In genomic region chr11:21687645-21688044, GRCh38 we compare ENCODE assay signal across 18 cellular contexts.
DNase-seq lines count a peak whose midpoint lies in the region; ATAC-seq, FAIRE-seq and TF ChIP-seq lines count a peak whose summit lies in the region.
"Had no signal": no experiment of that assay in that cellular context is flagged by ENCODE, and none has a peak within 500 bp of the region (broad histone marks: within the 10 kb centered on the region; RNA-seq: fewer than 3 reads in every experiment).

No MANE protein-coding gene starts in this region.

- TF ChIP-seq RAD21 in A549 (conservative IDR thresholded peaks at IDR 0.05 in 1 of 2, IDR thresholded peaks at IDR 0.05 in 1 of 2) (no peak), IMR-90 (IDR thresholded peaks at IDR 0.05; ENCODE audit: low read length) (no peak), K562 (CRISPR knock-in tag; conservative IDR thresholded peaks at IDR 0.05 in 1 of 2, IDR thresholded peaks at IDR 0.05 in 1 of 2) (no peak)

- H3K36me3 ChIP-seq in IMR-90 (ENCODE audit: control insufficient read depth, insufficient read depth, low read length) (no peaks in the 10 kb centered on the region), K562 (ENCODE audit: control insufficient read depth, insufficient read depth, low read length) (no peaks in the 10 kb centered on the region), hepatocyte (replicated peaks; ENCODE audit: insufficient read depth, low read depth) (no peaks in the 10 kb centered on the region)
- H3K36me3 ChIP-seq: BLaER1 treated with 17β-estradiol and CSF1 and Interleukin-3, amounts not matched to agents 10 nM and 100 nM had no signal

- no peak overlapping the region for H2AK5ac ChIP-seq in IMR-90 (ENCODE audit: low read depth, low read length)

- H3K27me3 ChIP-seq in IMR-90 (ENCODE audit: control insufficient read depth, insufficient read depth, low read length) = no peaks in the 10 kb centered on the region
- H3K27me3 ChIP-seq in K562 (ENCODE audit: control insufficient read depth in 2 of 2, insufficient read depth in 2 of 2, low read length in 2 of 2) = no peaks in the 10 kb centered on the region
- H3K27me3 ChIP-seq in hepatocyte = no peaks in the 10 kb centered on the region
- H3K27me3 ChIP-seq: BLaER1 treated with 17β-estradiol and CSF1 and Interleukin-3, amounts not matched to agents 10 nM and 100 nM had no signal

- POLR2A ChIA-PET in A549 (lab: Yijun Ruan, JAX) (no interaction called here), IMR-90 (lab: Charles Lee; ENCODE audit: unreplicated experiment) (no interaction called here), K562 (lab: Yijun Ruan, JAX) (no interaction called here)

- TF ChIP-seq CTCF in A549 (IDR thresholded peaks at IDR 0.05) (no peak), IMR-90 (conservative IDR thresholded peaks at IDR 0.05; ENCODE audit: low read depth, low read length) (no peak), K562 (IDR thresholded peaks at IDR 0.05 in 2 of 3, conservative IDR thresholded peaks at IDR 0.05 in 1 of 3; ENCODE audit: insufficient read depth in 2 of 3, low read depth in 1 of 3, low read length in 3 of 3) (no peak), hepatocyte (IDR thresholded peaks at IDR 0.05; ENCODE audit: poor library complexity) (no peak)

- H3K79me2 ChIP-seq in K562 (ENCODE audit: control insufficient read depth, insufficient read depth, low read length) = no peaks in the 10 kb centered on the region
- no peaks in the 10 kb centered on the region for H3K79me2 ChIP-seq in hepatocyte

- H3K9me2 ChIP-seq in hepatocyte (replicated peaks; ENCODE audit: insufficient read depth) = no peaks in the 10 kb centered on the region

- H3K9ac ChIP-seq in IMR-90 (ENCODE audit: low read depth, low read length) (no peak overlapping the region), K562 (ENCODE audit: insufficient read depth in 1 of 2, low read depth in 2 of 2, low read length in 2 of 2) (no peak overlapping the region)
- H3K9ac ChIP-seq: BLaER1 treated with 17β-estradiol and CSF1 and Interleukin-3, amounts not matched to agents 10 nM and 100 nM had no signal

- H2BK20ac ChIP-seq in IMR-90 (ENCODE audit: low read depth, low read length) = no peak overlapping the region

- BruUV-seq in IMR-90 (replicated peaks; lab: Mats Ljungman, UMichigan) (no TSS peak), K562 (replicated peaks; lab: Mats Ljungman, UMichigan) (no TSS peak)

- H3K9me1 ChIP-seq in IMR-90 (ENCODE audit: insufficient read depth, low read length) (no peaks in the 10 kb centered on the region), K562 (ENCODE audit: control insufficient read depth, insufficient read depth, low read length) (no peaks in the 10 kb centered on the region)

- H3K4ac ChIP-seq in IMR-90 (ENCODE audit: low read depth, low read length) = no peak overlapping the region

- no peak overlapping the region for H4K91ac ChIP-seq in IMR-90 (ENCODE audit: insufficient read depth, low read depth, low read length)

- H3K4me2 ChIP-seq in A549 (no peak overlapping the region), IMR-90 (ENCODE audit: low read depth, low read length) (no peak overlapping the region), K562 (ENCODE audit: insufficient read depth, low read length) (no peak overlapping the region), hepatocyte (no peak overlapping the region)
- H3K4me2 ChIP-seq: BLaER1 treated with 17β-estradiol and CSF1 and Interleukin-3, amounts not matched to agents 10 nM and 100 nM had no signal

- H2AFZ ChIP-seq in IMR-90 (replicated peaks; ENCODE audit: low read length, poor library complexity) (no peak overlapping the region), K562 (ENCODE audit: low read depth, low read length) (no peak overlapping the region), hepatocyte (no peak overlapping the region)

- no peak for ATAC-seq in A549
- ATAC-seq in IMR-90 (ENCODE audit: low read depth) = no peak
- ATAC-seq in K562 = no peak
- ATAC-seq: CD8-positive, alpha-beta T cell had no signal

- H3K4me1 ChIP-seq in A549 = no peaks in the 10 kb centered on the region
- H3K4me1 ChIP-seq in IMR-90 (ENCODE audit: control insufficient read depth, insufficient read depth, low read length) = no peaks in the 10 kb centered on the region
- no peaks in the 10 kb centered on the region for H3K4me1 ChIP-seq in K562 (replicated peaks in 1 of 2; ENCODE audit: control insufficient read depth in 2 of 2, insufficient read depth in 2 of 2, low read length in 2 of 2)
- no peaks in the 10 kb centered on the region for H3K4me1 ChIP-seq in hepatocyte (ENCODE audit: insufficient read depth)
- H3K4me1 ChIP-seq: BLaER1 treated with 17β-estradiol and CSF1 and Interleukin-3, amounts not matched to agents 10 nM and 100 nM; Caco-2 had no signal

- TF ChIP-seq EP300 in A549 (IDR thresholded peaks at IDR 0.05) (no peak), K562 (IDR thresholded peaks at IDR 0.05; ENCODE audit: low read length) (no peak)

- H3K4me3 ChIP-seq in A549 (no peak overlapping the region), IMR-90 (ENCODE audit: insufficient read depth, low read depth, low read length) (no peak overlapping the region), K562 (no peak overlapping the region), hepatocyte (no peak overlapping the region)
- H3K4me3 ChIP-seq: BLaER1 treated with 17β-estradiol and CSF1 and Interleukin-3, amounts not matched to agents 10 nM and 100 nM had no signal

- no peak for FAIRE-seq in A549 (lab: Jason Lieb, UNC)
- FAIRE-seq in K562 (lab: Jason Lieb, UNC) = no peak
- FAIRE-seq: D721Med, GM12891, GM19239 had no signal

- no peak for DNase-seq in A549 (ENCODE audit: low read depth in 1 of 2, low spot score in 1 of 2)
- DNase-seq in IMR-90 = no peak
- DNase-seq in K562 (ENCODE audit: extremely low read depth in 1 of 4, low spot score in 3 of 4) = no peak
- DNase-seq in effector CD8-positive, alpha-beta T cell (lab: John Stamatoyannopoulos, UW) = no peak
- DNase-seq in hepatocyte (ENCODE audit: low spot score) = no peak
- DNase-seq: 8988T; AML-193; Caco-2; Calu3; CD4-positive, alpha-beta T cell; CD8-positive, alpha-beta T cell; DMS79 treated with DMSO at 0.1 percent for 48 hours; GF-D8 had no signal

- no peak overlapping the region for H3K18ac ChIP-seq in IMR-90 (ENCODE audit: low read depth, low read length)

- H3K9me3 ChIP-seq in A549 (no peaks in the 10 kb centered on the region), IMR-90 (ENCODE audit: control insufficient read depth, insufficient read depth, low read length) (peaks cover 8% of the 10 kb centered on the region), K562 (replicated peaks; ENCODE audit: control insufficient read depth, insufficient read depth, low read depth, low read length) (no peaks in the 10 kb centered on the region), hepatocyte (ENCODE audit: low read depth) (no peaks in the 10 kb centered on the region)
- H3K9me3 ChIP-seq: Caco-2 had no signal

- TF ChIP-seq POLR2A in A549 (IDR thresholded peaks at IDR 0.05; ENCODE audit: low read length) (no peak), IMR-90 (IDR thresholded peaks at IDR 0.05; ENCODE audit: low read depth, low read length) (no peak), K562 (conservative IDR thresholded peaks at IDR 0.05) (no peak)

- 0% methylated on average over 1 of the region's 1 CpG for WGBS in A549 (ENCODE audit: missing lambda C conversion rate)
- no CpG with 5 or more reads among the region's 1 CpG for WGBS in IMR-90 (ENCODE audit: extremely low coverage in 2 of 2, insufficient read length in 1 of 2), 2 experiments
- 0% methylated on average over 1 of the region's 1 CpG for WGBS in K562 (ENCODE audit: insufficient coverage, low coverage, missing lambda C conversion rate)
- WGBS in hepatocyte (ENCODE audit: low lambda C conversion rate, missing lambda C conversion rate) = 68% methylated on average over 1 of the region's 1 CpG

- H3K56ac ChIP-seq in IMR-90 (ENCODE audit: extremely low read depth, insufficient read depth, low read length) = no peak overlapping the region

- in situ Hi-C loops in IMR-90 (cut with MboI; ENCODE audit: low sequenced_read_pairs) (no loop called here), K562 (cut with MboI) (no loop called here)

- intact Hi-C loops in IMR-90 (cut with micrococcal nuclease) (no loop called here), K562 (cut with micrococcal nuclease) (no loop called here)

- H2AK9ac ChIP-seq in IMR-90 (replicated peaks; ENCODE audit: low read depth, low read length, poor library complexity) = no peak overlapping the region

- H3K27ac ChIP-seq in A549 (no peak overlapping the region), IMR-90 (ENCODE audit: insufficient read depth, low read length) (no peak overlapping the region), K562 (ENCODE audit: extremely low read depth, low read depth, low read length) (no peak overlapping the region), hepatocyte (no peak overlapping the region)
- H3K27ac ChIP-seq: BLaER1 treated with 17β-estradiol and CSF1 and Interleukin-3, amounts not matched to agents 10 nM and 100 nM; C4-2B had no signal

- CTCF ChIA-PET in A549 (lab: Yijun Ruan, JAX) (no interaction called here), IMR-90 (lab: Yijun Ruan, JAX) (no interaction called here), K562 (lab: Yijun Ruan, JAX; ENCODE audit: low intra/inter-chr PET ratio) (no interaction called here)

- dilution Hi-C loops in IMR-90 (cut with HindIII; ENCODE audit: low sequenced_read_pairs, unreplicated experiment) = no loop called here

- no peak overlapping the region for H2BK15ac ChIP-seq in IMR-90 (ENCODE audit: low read depth, low read length)

- no peak overlapping the region for H4K5ac ChIP-seq in IMR-90 (ENCODE audit: low read depth, low read length)

- H2BK5ac ChIP-seq in IMR-90 (ENCODE audit: low read depth, low read length, poor library complexity, severe bottlenecking) = no peak overlapping the region

- H2BK120ac ChIP-seq in IMR-90 (ENCODE audit: low read depth, low read length) = no peak overlapping the region

- no peaks in the 10 kb centered on the region for H3K79me1 ChIP-seq in IMR-90 (ENCODE audit: low read depth in 1 of 2, low read length in 2 of 2)

- H4K20me1 ChIP-seq in IMR-90 (ENCODE audit: insufficient read depth, low read length) = no peaks in the 10 kb centered on the region
- H4K20me1 ChIP-seq in K562 (replicated peaks; ENCODE audit: control insufficient read depth, insufficient read depth, low read length) = no peaks in the 10 kb centered on the region
- H4K20me1 ChIP-seq in hepatocyte (ENCODE audit: insufficient read depth, poor library complexity, severe bottlenecking) = no peaks in the 10 kb centered on the region
- H4K20me1 ChIP-seq: BLaER1 treated with 17β-estradiol and CSF1 and Interleukin-3, amounts not matched to agents 10 nM and 100 nM had no signal

- no peak overlapping the region for H3K23ac ChIP-seq in IMR-90 (ENCODE audit: low read depth, low read length)

- H4K8ac ChIP-seq in IMR-90 (ENCODE audit: low read depth in 2 of 2, low read length in 2 of 2) = no peak overlapping the region

- H3K14ac ChIP-seq in IMR-90 (replicated peaks; ENCODE audit: low read depth, low read length) = no peak overlapping the region

TF ChIP-seq in A549, 52 proteins besides CTCF, POLR2A, EP300 and RAD21 (continues in another document):
- TF ChIP-seq KDM1A (IDR thresholded peaks at IDR 0.05; ENCODE audit: low read depth) = no peak

TF ChIP-seq in IMR-90, 13 proteins besides CTCF, POLR2A, EP300 and RAD21 (continues in another document):
- TF ChIP-seq MAFK (IDR thresholded peaks at IDR 0.05; ENCODE audit: low read depth, low read length) = peak; percentile 87

TF ChIP-seq in K562, 482 proteins besides CTCF, POLR2A, EP300 and RAD21 (continues in another document):
- TF ChIP-seq MAFK (IDR thresholded peaks at IDR 0.05; ENCODE audit: low read length) (peak; percentile 60), C11orf30 (IDR thresholded peaks at IDR 0.05; ENCODE audit: low read depth) (peak; percentile 41; the same call in 1 of the 2 replicates)

Comparison
In these comparisons a context has a peak if more than half of its experiments do, and no peak if none do; other contexts are left out.
1. Of the 35 proteins assayed by ChIP-seq in both K562 and A549: peak only in K562: none; only in A549: none; in both: MAFK; in neither: 34.